ENCODE assay signal across 8 cellular contexts in genomic region chr11:95150977-95151684, GRCh38.
A peak's percentile ranks its signal among the peaks of the same experiment; 100 is the strongest.
DNase-seq lines count a peak whose midpoint lies in the region; ATAC-seq and TF ChIP-seq lines count a peak whose summit lies in the region.

No MANE protein-coding gene starts in this region.

- peak overlapping the region; percentile 79 for H3K4me3 Mint-ChIP-seq in Calu3 (ENCODE audit: low read depth, unreplicated experiment)
- peak overlapping the region; percentile 83 to 99 (median 90) for H3K4me3 Mint-ChIP-seq in naive thymus-derived CD8-positive, alpha-beta T cell
- peak overlapping the region; percentile 86 to 90 for H3K4me3 Mint-ChIP-seq in stimulated activated naive B cell treated with anti-CD40 and anti-IgM and Interleukin-4, amounts not matched to agents 10 μg/mL and 1 μg/mL and 100 μg/mL, for 72 hours

- H3K9me3 Mint-ChIP-seq in Calu3 (ENCODE audit: low read depth, unreplicated experiment) = no peaks in the 10 kb centered on the region
- no peaks in the 10 kb centered on the region for H3K9me3 Mint-ChIP-seq in naive thymus-derived CD8-positive, alpha-beta T cell
- H3K9me3 Mint-ChIP-seq in stimulated activated naive B cell treated with anti-CD40 and anti-IgM and Interleukin-4, amounts not matched to agents 10 μg/mL and 1 μg/mL and 100 μg/mL, for 72 hours = no peaks in the 10 kb centered on the region

- peaks cover 27% of the 10 kb centered on the region for H3K36me3 Mint-ChIP-seq in Calu3 (ENCODE audit: insufficient read depth, unreplicated experiment)
- peaks cover 0 to under 1% (median 0%) of the 10 kb centered on the region in 3 donors for H3K36me3 Mint-ChIP-seq in naive thymus-derived CD8-positive, alpha-beta T cell
- peaks cover 2 to 4% of the 10 kb centered on the region in 2 donors for H3K36me3 Mint-ChIP-seq in stimulated activated naive B cell treated with anti-CD40 and anti-IgM and Interleukin-4, amounts not matched to agents 10 μg/mL and 1 μg/mL and 100 μg/mL, for 72 hours

- BruUV-seq in Calu3 (replicated peaks; lab: Mats Ljungman, UMichigan) = no TSS peak

- intact Hi-C loops in Calu3 (cut with micrococcal nuclease; ENCODE audit: unreplicated experiment) = loop anchor here (1.0 to 10.0 kb wide), 3 partner anchors 83 to 394 kb away; no protein-coding TSS in a partner anchor

- TF ChIP-seq CTCF in Calu3 (IDR thresholded peaks at IDR 0.05; ENCODE audit: unreplicated experiment) = peak; percentile 68
- TF ChIP-seq CTCF in fibroblast of mammary gland (conservative IDR thresholded peaks at IDR 0.05; ENCODE audit: control insufficient read depth, insufficient read depth, low read depth, low read length) = peak; percentile 71

- DNase-seq in Calu3 = peak; percentile 90
- peak; percentile 98 for DNase-seq in HT-29 (ENCODE audit: low spot score)
- peak; percentile 96 for DNase-seq in OCI-M1 (lab: John Stamatoyannopoulos, UW)
- DNase-seq in activated T-helper 1 cell treated with anti-CD3 and anti-CD28 coated beads, Interleukin-2, amount 50 U/mL, for 16 hours (ENCODE audit: low read depth in 1 of 2, low spot score in 1 of 2) = peak; percentile 75 to 83
- peak; percentile 89 for DNase-seq in fibroblast of mammary gland (ENCODE audit: low read depth)
- peak; percentile 81 to 95 (median 90) for DNase-seq in naive thymus-derived CD8-positive, alpha-beta T cell
- peak; percentile 91 for DNase-seq in stimulated activated naive B cell treated with anti-CD40 and anti-IgM and Interleukin-4, amounts not matched to agents 10 μg/mL and 1 μg/mL and 100 μg/mL, for 72 hours

- no peaks in the 10 kb centered on the region for H3K27me3 Mint-ChIP-seq in Calu3 (ENCODE audit: unreplicated experiment)
- peaks cover 3 to 11% (median 7%) of the 10 kb centered on the region in 5 donors for H3K27me3 Mint-ChIP-seq in naive thymus-derived CD8-positive, alpha-beta T cell
- peaks cover 0 to 4% of the 10 kb centered on the region in 2 donors for H3K27me3 Mint-ChIP-seq in stimulated activated naive B cell treated with anti-CD40 and anti-IgM and Interleukin-4, amounts not matched to agents 10 μg/mL and 1 μg/mL and 100 μg/mL, for 72 hours

- ATAC-seq in GM21360 (IDR thresholded peaks at IDR 0.05; ENCODE audit: unreplicated experiment) = peak; percentile 91
- ATAC-seq in naive thymus-derived CD8-positive, alpha-beta T cell = peak; percentile 91 to 96
- peak; percentile 89 to 91 for ATAC-seq in stimulated activated naive B cell treated with anti-CD40 and anti-IgM and Interleukin-4, amounts not matched to agents 10 μg/mL and 1 μg/mL and 100 μg/mL, for 72 hours (replicated peaks)

- peaks cover 69% of the 10 kb centered on the region for H3K4me1 Mint-ChIP-seq in Calu3 (ENCODE audit: low read depth, unreplicated experiment)
- peaks cover 22 to 45% (median 32%) of the 10 kb centered on the region in 4 donors for H3K4me1 Mint-ChIP-seq in naive thymus-derived CD8-positive, alpha-beta T cell
- H3K4me1 Mint-ChIP-seq in stimulated activated naive B cell treated with anti-CD40 and anti-IgM and Interleukin-4, amounts not matched to agents 10 μg/mL and 1 μg/mL and 100 μg/mL, for 72 hours = peaks cover 33 to 41% of the 10 kb centered on the region in 2 donors

- POLR2A ChIA-PET in naive thymus-derived CD8-positive, alpha-beta T cell (lab: Charles Lee) = interaction anchor here (0.6 to 10.6 kb wide), 10 partner anchors 61 to 639 kb away, joined by 3 to 71 read pairs (median 15); partner anchors contain the start of genes CEP57, CWC15, ENDOD1 and FAM76B

- CTCF ChIA-PET in Calu3 (lab: Charles Lee) = interaction anchor here (0.6 to 1.5 kb wide), 6 partner anchors 49 to 565 kb away, joined by 3 to 13 read pairs (median 4); no protein-coding TSS in a partner anchor

- peak overlapping the region; percentile 82 for H3K27ac Mint-ChIP-seq in Calu3 (ENCODE audit: unreplicated experiment)
- peak overlapping the region; percentile 85 to 100 (median 96) for H3K27ac Mint-ChIP-seq in naive thymus-derived CD8-positive, alpha-beta T cell
- H3K27ac Mint-ChIP-seq in stimulated activated naive B cell treated with anti-CD40 and anti-IgM and Interleukin-4, amounts not matched to agents 10 μg/mL and 1 μg/mL and 100 μg/mL, for 72 hours = peak overlapping the region; percentile 93

- H3K4me3 ChIP-seq in fibroblast of mammary gland (ENCODE audit: control insufficient read depth, low read depth, low read length) = peak overlapping the region; percentile 66

Comparison
In these comparisons a context has a peak if more than half of its experiments do, and no peak if none do; other contexts are left out.
1. Peak in every context shown above with its lines: DNase-seq, ATAC-seq and H3K4me3 ChIP-seq.